Comparison of ENCODE assay signal across 18 cellular contexts in the genomic region with DNA sequence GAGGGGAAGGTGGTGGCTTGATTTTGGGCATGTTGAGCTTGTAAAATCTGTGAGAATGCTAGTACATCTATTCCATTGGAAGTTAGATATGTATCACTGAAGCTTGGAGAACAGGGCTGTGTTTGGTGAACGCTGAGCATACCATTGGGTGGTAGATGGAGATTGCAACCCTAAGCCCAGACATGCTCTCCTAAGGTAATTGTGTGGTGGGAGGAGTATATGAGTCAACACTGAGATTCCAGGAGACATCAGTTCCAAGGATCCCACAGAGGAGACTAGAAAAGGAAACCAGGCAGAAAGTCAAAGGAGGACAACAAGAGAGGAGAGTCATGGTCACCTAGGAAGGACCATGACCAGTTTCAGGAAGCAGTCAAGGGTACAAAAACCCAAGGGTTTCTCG.
"Had no signal": no experiment of that assay in that cellular context is flagged by ENCODE, and none has a peak within 500 bp of the region (broad histone marks: within the 10 kb centered on the region; RNA-seq: fewer than 3 reads in every experiment).

No MANE protein-coding gene starts in this region.

- H3K36me3 ChIP-seq: adrenal gland, gastroesophageal sphincter, heart right ventricle, left lung, stomach, upper lobe of left lung had no signal

- H3K9me3 ChIP-seq: adrenal gland, body of pancreas, gastroesophageal sphincter, heart right ventricle, left lung, stomach, testis, upper lobe of left lung had no signal

- DNase-seq: activated CD4-positive, alpha-beta memory T cell treated with anti-CD3 and anti-CD28 coated beads for 36 hours; activated CD4-positive, alpha-beta T cell treated with anti-CD3 and anti-CD28 coated beads for 36 hours; activated CD8-positive, alpha-beta memory T cell treated with anti-CD3 and anti-CD28 coated beads, Interleukin-2, amount 10 ng/mL, durations not matched to agents 7 days and 5 days; activated effector memory CD4-positive, alpha-beta T cell treated with Interleukin-2 at 50 U/mL for 16 hours; activated T-cell treated with anti-CD3 and anti-CD28 coated beads, Interleukin-2, amount 50 U/mL, for 1 hour; adrenal gland; body of pancreas; erythroblast; heart right ventricle; nucleus accumbens; stomach; T-helper 2 cell; testis; upper lobe of left lung had no signal

- H3K4me1 ChIP-seq: adrenal gland, body of pancreas, gastroesophageal sphincter, heart right ventricle, left lung, stomach, testis, upper lobe of left lung had no signal

- H3K4me3 ChIP-seq: adrenal gland, body of pancreas, gastroesophageal sphincter, heart right ventricle, left lung, stomach, testis, upper lobe of left lung had no signal

- ATAC-seq: activated CD4-positive, alpha-beta T cell treated with anti-CD3 and anti-CD28 coated beads for 36 hours; activated CD8-positive, alpha-beta memory T cell treated with anti-CD3 and anti-CD28 coated beads, Interleukin-2, amount 10 ng/mL, durations not matched to agents 7 days and 5 days; body of pancreas; gastroesophageal sphincter; heart right ventricle; left lung; natural killer cell treated with Interleukin-12 subunit alpha and Interleukin-12 subunit beta and Interleukin-15 and Interleukin-18, amount 100 ng/mL, for 72 hours; sciatic nerve had no signal

- H3K27ac ChIP-seq: adrenal gland, body of pancreas, gastroesophageal sphincter, heart right ventricle, left lung, stomach, testis, upper lobe of left lung had no signal

- H3K27me3 ChIP-seq: adrenal gland, body of pancreas, left lung, testis, upper lobe of left lung had no signal
